In the genomic region with DNA sequence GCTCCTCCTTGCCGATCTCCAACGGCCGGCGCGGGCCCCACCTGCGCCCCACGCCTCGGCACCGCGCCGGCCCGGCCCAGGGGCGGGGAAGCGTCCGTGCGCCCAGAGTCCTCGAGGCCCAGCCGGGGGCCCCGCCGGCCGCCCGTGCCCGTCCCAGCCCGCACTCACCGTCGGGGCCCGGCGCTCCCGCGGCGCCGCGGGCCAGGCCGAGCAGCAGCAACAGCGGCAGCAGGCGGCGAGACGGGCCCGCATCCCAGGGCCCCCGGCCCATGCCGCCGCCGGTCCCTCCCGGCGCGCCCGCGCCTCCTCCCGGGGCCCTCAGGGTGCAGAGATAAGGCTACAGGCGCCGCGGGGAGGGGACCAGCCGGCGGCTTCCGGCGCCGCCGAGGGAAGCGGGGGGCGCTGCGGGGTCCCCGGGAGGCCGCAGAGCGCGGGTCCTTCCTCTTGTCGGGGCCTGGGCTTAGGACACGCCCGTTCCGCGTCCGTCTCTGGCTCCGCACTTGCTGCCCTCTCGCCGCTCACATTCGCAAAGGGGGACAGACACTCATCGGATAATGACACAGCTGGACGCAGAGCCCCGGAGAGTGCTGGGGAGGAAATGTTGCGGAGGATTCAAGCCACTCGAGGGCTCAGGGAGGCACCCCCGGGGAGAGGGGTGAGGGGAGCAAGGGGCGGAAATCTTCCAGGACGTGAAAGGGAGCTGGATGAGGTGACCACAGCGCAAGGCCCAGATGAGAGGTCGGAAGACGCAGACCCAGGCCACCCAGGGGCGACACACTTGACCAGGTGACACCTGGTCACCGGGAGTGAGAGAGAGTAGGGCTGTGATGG, we compare ENCODE assay signal across 8 cellular contexts. TPM values are rescaled to one million over a fixed set of nuclear protein-coding genes. Genes with fewer than 3 reads are reported as not detected.
DNase-seq lines count a peak whose midpoint lies in the region; ATAC-seq and TF ChIP-seq lines count a peak whose summit lies in the region.

A gene (minus strand): TSS at position 333 of the 831 bp plus-strand sequence. CDS start 62 bp downstream, at position 271.

- H3K27ac ChIP-seq in A673 (ENCODE audit: low read depth, low read length, poor library complexity, severe bottlenecking) = peak within 1 kb of the TSS; percentile 59
- no peak within 1 kb of the TSS for H3K27ac ChIP-seq in parathyroid adenoma

- H3K4me3 ChIP-seq in A673 (ENCODE audit: low read depth, low read length, poor library complexity, severe bottlenecking) (peak within 1 kb of the TSS; percentile 70), parathyroid adenoma (ENCODE audit: low read depth, low read length) (no peak within 1 kb of the TSS)

- H3K27me3 ChIP-seq in A673 (replicated peaks; ENCODE audit: insufficient read depth, low read depth, low read length, poor library complexity) = no peaks in the 10 kb centered on the region
- no peaks in the 10 kb centered on the region for H3K27me3 ChIP-seq in parathyroid adenoma (ENCODE audit: control insufficient read depth, insufficient read depth, low read length)

- BruUV-seq in A673 (replicated peaks; lab: Mats Ljungman, UMichigan) = no TSS peak

- no peak within 1 kb of the TSS for H3K9ac ChIP-seq in parathyroid adenoma

- CTCF ChIA-PET in A673 (lab: Charles Lee) = no interaction called here

- H3K4me2 ChIP-seq in parathyroid adenoma (ENCODE audit: low read length) = peak within 1 kb of the TSS; percentile 51

- no peaks in the 10 kb centered on the region for H3K79me2 ChIP-seq in parathyroid adenoma

- H2AFZ ChIP-seq in parathyroid adenoma = peak within 1 kb of the TSS; percentile 83

- H3K9me3 ChIP-seq in A673 (ENCODE audit: low read depth, low read length, poor library complexity, severe bottlenecking) = no peaks in the 10 kb centered on the region
- no peaks in the 10 kb centered on the region for H3K9me3 ChIP-seq in parathyroid adenoma (ENCODE audit: control insufficient read depth, low read length)

- ATAC-seq in GM18498 (IDR thresholded peaks at IDR 0.05; ENCODE audit: unreplicated experiment) = peak; percentile 55
- ATAC-seq in HG02763 (IDR thresholded peaks at IDR 0.05; ENCODE audit: unreplicated experiment) = peak; percentile 42
- peak; percentile 53 for ATAC-seq in Right ventricle myocardium inferior

- no peak for TF ChIP-seq CTCF in A673 (conservative IDR thresholded peaks at IDR 0.05; ENCODE audit: low read depth, low read length)
- TF ChIP-seq CTCF in parathyroid adenoma (IDR thresholded peaks at IDR 0.05) = no peak

- DNase-seq in A673 (ENCODE audit: low spot score) = peak; percentile 47
- peak; percentile 9 for DNase-seq in NCI-H510A treated with DMSO at 0.1 percent for 48 hours (lab: John Stamatoyannopoulos, UW)
- peak; percentile 42 for DNase-seq in activated gamma-delta T cell (lab: John Stamatoyannopoulos, UW)
- peak; percentile 85 for DNase-seq in Right ventricle myocardium inferior (ENCODE audit: missing footprints)
- no peak for DNase-seq in NCI-H2107 treated with DMSO at 0.1 percent for 48 hours (lab: John Stamatoyannopoulos, UW; ENCODE audit: unreplicated experiment)

- intact Hi-C loops in A673 (cut with micrococcal nuclease; ENCODE audit: unreplicated experiment) (loop anchor here (5.0 kb wide), 1 partner anchor 157 kb away; a partner anchor contains a TSS), Right ventricle myocardium inferior (cut with DNase I) (no loop called here)

- POLR2A ChIA-PET in A673 (lab: Charles Lee; ENCODE audit: low non-redundant PET) = no interaction called here

- H3K36me3 ChIP-seq in A673 (ENCODE audit: insufficient read depth, low read length, poor library complexity, severe bottlenecking) = no peaks in the 10 kb centered on the region
- no peaks in the 10 kb centered on the region for H3K36me3 ChIP-seq in parathyroid adenoma (ENCODE audit: control insufficient read depth, insufficient read depth, low read length)

- H3K4me1 ChIP-seq in A673 (ENCODE audit: insufficient read depth, low read length, poor library complexity, severe bottlenecking) = no peaks in the 10 kb centered on the region
- H3K4me1 ChIP-seq in parathyroid adenoma = no peaks in the 10 kb centered on the region

RNA-seq across cellular contexts. Expression of the gene that starts here (rescaled TPM):
- 14.9 and 15.5 TPM in 2 replicates for total RNA-seq in A673 (2021)
- 8.1 TPM for total RNA-seq in Right ventricle myocardium inferior
